Comparison of ENCODE assay signal across 17 cellular contexts in genomic region chr3:98894791-98895576, GRCh38.
"Had no signal": no experiment of that assay in that cellular context is flagged by ENCODE, and none has a peak within 500 bp of the region (broad histone marks: within the 10 kb centered on the region; RNA-seq: fewer than 3 reads in every experiment).

No MANE protein-coding gene starts in this region.

- H3K36me3 Mint-ChIP-seq: activated CD8-positive, alpha-beta memory T cell treated with anti-CD3 and anti-CD28 coated beads, Interleukin-2, amount 10 ng/mL, durations not matched to agents 7 days and 5 days; activated naive CD8-positive, alpha-beta T cell; T-cell had no signal

- H3K27ac ChIP-seq: ovary, upper lobe of left lung had no signal

- H3K27me3 Mint-ChIP-seq: activated naive CD8-positive, alpha-beta T cell; T-cell had no signal

- H3K4me3 Mint-ChIP-seq: activated CD8-positive, alpha-beta memory T cell treated with anti-CD3 and anti-CD28 coated beads, Interleukin-2, amount 10 ng/mL, durations not matched to agents 7 days and 5 days; activated naive CD8-positive, alpha-beta T cell; activated T-cell treated with anti-CD3 and anti-CD28 coated beads, Interleukin-2, amount 50 U/mL, for 24 hours; nephron; stimulated activated naive CD8-positive, alpha-beta T cell treated with anti-CD3 and anti-CD28 coated beads, Interleukin-15, Interleukin-2, amounts not matched to agents 100 ng/mL and 50 ng/mL, for 24 hours; T-cell had no signal

- H3K4me1 Mint-ChIP-seq: activated CD8-positive, alpha-beta memory T cell treated with anti-CD3 and anti-CD28 coated beads, Interleukin-2, amount 10 ng/mL, durations not matched to agents 7 days and 5 days had no signal

- H3K4me3 ChIP-seq: cardiac muscle cell, ovary, upper lobe of left lung had no signal

- H3K36me3 ChIP-seq: cardiac muscle cell, ovary, upper lobe of left lung had no signal

- DNase-seq: activated CD4-positive, alpha-beta T cell treated with anti-CD3 and anti-CD28 coated beads for 1 hour; activated CD4-positive, alpha-beta T cell treated with anti-CD3 and anti-CD28 coated beads, Interleukin-2, amount 50 U/mL, for 48 hours; activated CD8-positive, alpha-beta memory T cell treated with anti-CD3 and anti-CD28 coated beads, Interleukin-2, amount 10 ng/mL, durations not matched to agents 7 days and 5 days; activated effector memory CD4-positive, alpha-beta T cell treated with anti-CD3 and anti-CD28 coated beads, Interleukin-2, amount 50 U/mL, for 16 hours; activated T-cell treated with anti-CD3 and anti-CD28 coated beads, Interleukin-2, amount 50 U/mL, for 24 hours; amygdala; hypothalamus; left colon; ovary; stimulated activated CD4-positive, alpha-beta T cell treated with anti-CD3 and anti-CD28 coated beads, Interleukin-4, amount 100 ng/mL, for 24 hours; T-cell; T1000; upper lobe of left lung had no signal

- H3K27ac Mint-ChIP-seq: activated CD8-positive, alpha-beta memory T cell treated with anti-CD3 and anti-CD28 coated beads, Interleukin-2, amount 10 ng/mL, durations not matched to agents 7 days and 5 days; activated naive CD8-positive, alpha-beta T cell; activated T-cell treated with anti-CD3 and anti-CD28 coated beads, Interleukin-2, amount 50 U/mL, for 24 hours; nephron; stimulated activated naive CD8-positive, alpha-beta T cell treated with anti-CD3 and anti-CD28 coated beads, Interleukin-15, Interleukin-2, amounts not matched to agents 100 ng/mL and 50 ng/mL, for 24 hours; T-cell had no signal

- ATAC-seq: activated CD8-positive, alpha-beta memory T cell treated with anti-CD3 and anti-CD28 coated beads, Interleukin-2, amount 10 ng/mL, durations not matched to agents 7 days and 5 days; left colon; T-cell had no signal

- H3K9me3 Mint-ChIP-seq: activated T-cell treated with anti-CD3 and anti-CD28 coated beads, Interleukin-2, amount 50 U/mL, for 24 hours; nephron; stimulated activated naive CD8-positive, alpha-beta T cell treated with anti-CD3 and anti-CD28 coated beads, Interleukin-15, Interleukin-2, amounts not matched to agents 100 ng/mL and 50 ng/mL, for 24 hours; T-cell had no signal

- H3K27me3 ChIP-seq: cardiac muscle cell, ovary, upper lobe of left lung had no signal

- H3K9me3 ChIP-seq: ovary, upper lobe of left lung had no signal
